In the genomic region with DNA sequence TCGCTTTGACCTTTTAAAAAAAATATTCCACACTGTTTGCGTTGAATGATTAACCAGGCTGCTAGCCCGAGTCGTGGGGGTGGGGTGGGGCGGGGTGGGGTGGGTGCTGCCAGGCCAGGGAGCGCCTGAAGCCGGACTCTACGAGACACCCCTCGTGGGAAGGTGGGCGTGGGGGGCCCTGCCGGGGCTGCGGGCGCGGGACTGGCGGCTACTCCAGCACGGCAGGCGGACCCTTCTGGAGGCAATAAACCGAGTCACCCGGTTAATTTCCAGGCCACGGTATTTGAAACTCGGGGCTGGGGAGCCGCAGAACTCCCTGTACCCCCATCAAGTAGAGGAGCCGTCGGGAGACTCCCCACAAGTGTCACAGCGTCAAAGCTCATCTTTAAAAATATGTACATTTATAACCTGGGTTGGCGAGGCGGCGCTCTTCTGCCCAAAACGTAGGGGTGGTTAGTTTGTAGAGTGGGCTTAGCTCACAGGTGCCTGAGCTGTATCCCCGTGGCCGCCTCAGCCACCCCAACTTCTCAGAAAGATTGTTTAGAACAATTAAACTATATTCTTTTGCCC, we compare ENCODE assay signal across 8 cellular contexts.
DNase-seq lines count a peak whose midpoint lies in the region; ATAC-seq and TF ChIP-seq lines count a peak whose summit lies in the region.

No MANE protein-coding gene starts in this region.

- H3K4me3 ChIP-seq in RWPE2 (ENCODE audit: severe bottlenecking) (peak overlapping the region; percentile 96), adipocyte (ENCODE audit: low read length) (peak overlapping the region; percentile 93), iPS-11a (ENCODE audit: low read depth, low read length) (peak overlapping the region; percentile 81)

- ATAC-seq in RWPE2 (ENCODE audit: low read depth): peak; percentile 6; the same call in 1 of the 3 replicates

- H3K36me3 ChIP-seq in RWPE2 (ENCODE audit: low read depth) (no peaks in the 10 kb centered on the region), adipocyte (ENCODE audit: control insufficient read depth, insufficient read depth, low read length, severe bottlenecking) (no peaks in the 10 kb centered on the region)

- H3K4me1 ChIP-seq in RWPE2 (ENCODE audit: insufficient read depth, poor library complexity, severe bottlenecking) (peaks cover 7% of the 10 kb centered on the region), adipocyte (ENCODE audit: control insufficient read depth, insufficient read depth, low read length) (peaks cover 37% of the 10 kb centered on the region)

- no peaks in the 10 kb centered on the region for H3K9me3 ChIP-seq in RWPE2 (ENCODE audit: severe bottlenecking)
- H3K9me3 ChIP-seq in adipocyte (ENCODE audit: control insufficient read depth, low read length): no peaks in the 10 kb centered on the region

- H3K27me3 ChIP-seq in RWPE2 (ENCODE audit: insufficient read depth, poor library complexity, severe bottlenecking) (no peaks in the 10 kb centered on the region), adipocyte (replicated peaks; ENCODE audit: control insufficient read depth, insufficient read depth, low read length) (no peaks in the 10 kb centered on the region)

- TF ChIP-seq CTCF in RWPE2 (IDR thresholded peaks at IDR 0.05; ENCODE audit: poor library complexity, severe bottlenecking): peak; percentile 34

- DNase-seq in activated CD4-positive, CD25-positive, alpha-beta regulatory T cell treated with anti-CD3 and anti-CD28 coated beads, Interleukin-2, amount 50 U/mL, for 72 hours: peak; percentile 50
- DNase-seq in activated CD4-positive, CD25-positive, alpha-beta regulatory T cell (lab: John Stamatoyannopoulos, UW): no peak
- no peak for DNase-seq in RWPE2 (ENCODE audit: low spot score)
- DNase-seq in adipocyte (ENCODE audit: low read depth): peak; percentile 51
- peak; percentile 48 for DNase-seq in stimulated activated CD4-positive, alpha-beta T cell treated with anti-CD3 and anti-CD28 coated beads, Interleukin-15, amount 100 ng/mL, for 24 hours
- no peak for DNase-seq in EL
- DNase-seq in SW 1271 (lab: John Stamatoyannopoulos, UW): no peak

- H3K9ac ChIP-seq in adipocyte (ENCODE audit: low read length): peak overlapping the region; percentile 90

- peak overlapping the region; percentile 76 for H3K27ac ChIP-seq in RWPE2 (ENCODE audit: poor library complexity, severe bottlenecking)

Comparison
In these comparisons a context has a peak if more than half of its experiments do, and no peak if none do; other contexts are left out.
1. DNase-seq: peak in activated CD4-positive, CD25-positive, alpha-beta regulatory T cell treated with anti-CD3 and anti-CD28 coated beads, Interleukin-2, amount 50 U/mL, for 72 hours (single experiment), adipocyte (single experiment) and stimulated activated CD4-positive, alpha-beta T cell treated with anti-CD3 and anti-CD28 coated beads, Interleukin-15, amount 100 ng/mL, for 24 hours (single experiment); none in activated CD4-positive, CD25-positive, alpha-beta regulatory T cell (0 of 4), RWPE2 (single experiment), EL (single experiment) and SW 1271 (0 of 2).
2. Peak in every context shown above with its lines, with median percentiles within 50 percentile points of each other: H3K4me3 ChIP-seq.